12 cellular contexts compared by ENCODE assay signal in genomic region chr1:91781371-91781825, GRCh38.
DNase-seq lines count a peak whose midpoint lies in the region; ATAC-seq and TF ChIP-seq lines count a peak whose summit lies in the region.
"Had no signal": no experiment of that assay in that cellular context is flagged by ENCODE, and none has a peak within 500 bp of the region (broad histone marks: within the 10 kb centered on the region; RNA-seq: fewer than 3 reads in every experiment).

No MANE protein-coding gene starts in this region.

- DNase-seq in AG04449 (ENCODE audit: low read depth, low spot score) (peak; percentile 87), LNCaP clone FGC (ENCODE audit: low read depth) (peak; percentile 67), choroid plexus epithelial cell (ENCODE audit: low read depth) (peak; percentile 67), natural killer cell (no peak), midbrain (lab: John Stamatoyannopoulos, UW) (no peak), nephron progenitor cell (no peak)
- DNase-seq in activated naive CD4-positive, alpha-beta T cell treated with anti-CD3 and anti-CD28 coated beads, Interleukin-2, amount 50 U/mL, for 72 hours (ENCODE audit: low spot score in 2 of 2): no peak
- no peak for DNase-seq in activated CD4-positive, alpha-beta memory T cell treated with anti-CD3 and anti-CD28 coated beads, Interleukin-2, amount 10 ng/mL, durations not matched to agents 7 days and 5 days
- DNase-seq: activated naive CD8-positive, alpha-beta T cell treated with anti-CD3 and anti-CD28 coated beads, Interleukin-2, amount 10 ng/mL, durations not matched to agents 7 days and 5 days; CD8-positive, alpha-beta memory T cell had no signal

- peaks cover 81 to 85% of the 10 kb centered on the region in 2 donors for H3K4me1 Mint-ChIP-seq in natural killer cell
- peaks cover 52% of the 10 kb centered on the region for H3K4me1 Mint-ChIP-seq in nephron progenitor cell
- H3K4me1 Mint-ChIP-seq in activated CD4-positive, alpha-beta memory T cell treated with anti-CD3 and anti-CD28 coated beads, Interleukin-2, amount 10 ng/mL, durations not matched to agents 7 days and 5 days: peaks cover 15% of the 10 kb centered on the region

- intact Hi-C loops in natural killer cell (cut with micrococcal nuclease): no loop called here

- H3K36me3 Mint-ChIP-seq in natural killer cell (no peaks in the 10 kb centered on the region), nephron progenitor cell (ENCODE audit: low read depth) (peaks cover 4% of the 10 kb centered on the region)
- H3K36me3 Mint-ChIP-seq in activated naive CD4-positive, alpha-beta T cell treated with anti-CD3 and anti-CD28 coated beads, Interleukin-2, amount 50 U/mL, for 72 hours: peaks cover 0 to 5% of the 10 kb centered on the region in 2 donors
- H3K36me3 Mint-ChIP-seq in activated CD4-positive, alpha-beta memory T cell treated with anti-CD3 and anti-CD28 coated beads, Interleukin-2, amount 10 ng/mL, durations not matched to agents 7 days and 5 days (ENCODE audit: low read depth): peaks cover 54% of the 10 kb centered on the region

- POLR2A ChIA-PET in AG04449 (lab: Yijun Ruan, JAX): interaction anchor here (0.8 kb wide), 1 partner anchor 14 kb away, joined by 3 read pairs; no protein-coding TSS in a partner anchor
- POLR2A ChIA-PET in activated CD4-positive, alpha-beta memory T cell treated with anti-CD3 and anti-CD28 coated beads, Interleukin-2, amount 10 ng/mL, durations not matched to agents 7 days and 5 days (lab: Charles Lee): interaction anchor here (0.8 kb wide), 1 partner anchor 28 kb away, joined by 3 read pairs; no protein-coding TSS in a partner anchor

- no peak for TF ChIP-seq CTCF in AG04449 (IDR thresholded peaks at IDR 0.05; ENCODE audit: insufficient read depth, low read length, missing control alignments)
- TF ChIP-seq CTCF in LNCaP clone FGC (IDR thresholded peaks at IDR 0.05; ENCODE audit: control insufficient read depth, extremely low read depth, insufficient read depth): no peak
- TF ChIP-seq CTCF in choroid plexus epithelial cell (conservative IDR thresholded peaks at IDR 0.05; ENCODE audit: low read depth, low read length): no peak
- no peak for TF ChIP-seq CTCF in natural killer cell (IDR thresholded peaks at IDR 0.05)
- no peak for TF ChIP-seq CTCF in nephron progenitor cell (IDR thresholded peaks at IDR 0.05)

- no peak for ATAC-seq in natural killer cell
- ATAC-seq in activated naive CD4-positive, alpha-beta T cell treated with anti-CD3 and anti-CD28 coated beads, Interleukin-2, amount 50 U/mL, for 72 hours: no peak
- ATAC-seq: HCT116 had no signal

- peak overlapping the region; percentile 67 to 79 for H3K27ac Mint-ChIP-seq in natural killer cell
- no peak overlapping the region for H3K27ac Mint-ChIP-seq in activated naive CD4-positive, alpha-beta T cell treated with anti-CD3 and anti-CD28 coated beads, Interleukin-2, amount 50 U/mL, for 72 hours
- H3K27ac Mint-ChIP-seq in nephron progenitor cell: no peak overlapping the region
- no peak overlapping the region for H3K27ac Mint-ChIP-seq in activated CD4-positive, alpha-beta memory T cell treated with anti-CD3 and anti-CD28 coated beads, Interleukin-2, amount 10 ng/mL, durations not matched to agents 7 days and 5 days
- H3K27ac Mint-ChIP-seq: activated naive CD8-positive, alpha-beta T cell treated with anti-CD3 and anti-CD28 coated beads, Interleukin-2, amount 10 ng/mL, durations not matched to agents 7 days and 5 days; progenitor cell of endocrine pancreas had no signal

- H3K9me3 Mint-ChIP-seq in natural killer cell: no peaks in the 10 kb centered on the region
- H3K9me3 Mint-ChIP-seq in activated naive CD4-positive, alpha-beta T cell treated with anti-CD3 and anti-CD28 coated beads, Interleukin-2, amount 50 U/mL, for 72 hours: peaks cover 0 to 4% of the 10 kb centered on the region in 2 donors
- peaks cover 5% of the 10 kb centered on the region for H3K9me3 Mint-ChIP-seq in nephron progenitor cell
- no peaks in the 10 kb centered on the region for H3K9me3 Mint-ChIP-seq in activated CD4-positive, alpha-beta memory T cell treated with anti-CD3 and anti-CD28 coated beads, Interleukin-2, amount 10 ng/mL, durations not matched to agents 7 days and 5 days
- H3K9me3 Mint-ChIP-seq: activated naive CD8-positive, alpha-beta T cell treated with anti-CD3 and anti-CD28 coated beads, Interleukin-2, amount 10 ng/mL, durations not matched to agents 7 days and 5 days; CD8-positive, alpha-beta memory T cell had no signal

- H3K4me3 ChIP-seq in AG04449 (ENCODE audit: low read depth, low read length) (no peak overlapping the region), LNCaP clone FGC (ENCODE audit: low read depth, low read length) (no peak overlapping the region), choroid plexus epithelial cell (ENCODE audit: low read depth, low read length) (no peak overlapping the region)

- CTCF ChIA-PET in AG04449 (lab: Yijun Ruan, JAX): interaction anchor here (1.1 to 2.2 kb wide), 6 partner anchors 11 to 257 kb away, joined by 3 to 9 read pairs (median 4); no protein-coding TSS in a partner anchor
- CTCF ChIA-PET in activated CD4-positive, alpha-beta memory T cell treated with anti-CD3 and anti-CD28 coated beads, Interleukin-2, amount 10 ng/mL, durations not matched to agents 7 days and 5 days (lab: Charles Lee): interaction anchor here (0.8 kb wide), 1 partner anchor 270 kb away, joined by 3 read pairs; no protein-coding TSS in a partner anchor

- H3K4me3 Mint-ChIP-seq in natural killer cell (no peak overlapping the region), nephron progenitor cell (no peak overlapping the region)
- H3K4me3 Mint-ChIP-seq in activated CD4-positive, alpha-beta memory T cell treated with anti-CD3 and anti-CD28 coated beads, Interleukin-2, amount 10 ng/mL, durations not matched to agents 7 days and 5 days: no peak overlapping the region
- H3K4me3 Mint-ChIP-seq: activated naive CD8-positive, alpha-beta T cell treated with anti-CD3 and anti-CD28 coated beads, Interleukin-2, amount 10 ng/mL, durations not matched to agents 7 days and 5 days had no signal

- H3K27me3 Mint-ChIP-seq in natural killer cell (ENCODE audit: low read depth in 2 of 2): no peaks in the 10 kb centered on the region
- H3K27me3 Mint-ChIP-seq in nephron progenitor cell (ENCODE audit: low read depth, poor library complexity): peaks cover 3% of the 10 kb centered on the region
- H3K27me3 Mint-ChIP-seq in activated CD4-positive, alpha-beta memory T cell treated with anti-CD3 and anti-CD28 coated beads, Interleukin-2, amount 10 ng/mL, durations not matched to agents 7 days and 5 days: no peaks in the 10 kb centered on the region
- H3K27me3 Mint-ChIP-seq: CD8-positive, alpha-beta memory T cell had no signal

Comparison
In these comparisons a context has a peak if more than half of its experiments do, and no peak if none do; other contexts are left out.
1. DNase-seq: peak in AG04449 (single experiment), LNCaP clone FGC (single experiment) and choroid plexus epithelial cell (single experiment); none in natural killer cell (single experiment), midbrain (single experiment), activated naive CD4-positive, alpha-beta T cell treated with anti-CD3 and anti-CD28 coated beads, Interleukin-2, amount 50 U/mL, for 72 hours (0 of 2), nephron progenitor cell (single experiment) and activated CD4-positive, alpha-beta memory T cell treated with anti-CD3 and anti-CD28 coated beads, Interleukin-2, amount 10 ng/mL, durations not matched to agents 7 days and 5 days (single experiment).
2. H3K27ac Mint-ChIP-seq: peak in natural killer cell (2 of 2); none in activated naive CD4-positive, alpha-beta T cell treated with anti-CD3 and anti-CD28 coated beads, Interleukin-2, amount 50 U/mL, for 72 hours (0 of 2), nephron progenitor cell (single experiment) and activated CD4-positive, alpha-beta memory T cell treated with anti-CD3 and anti-CD28 coated beads, Interleukin-2, amount 10 ng/mL, durations not matched to agents 7 days and 5 days (single experiment).